18 cellular contexts compared by ENCODE assay signal in the genomic region with DNA sequence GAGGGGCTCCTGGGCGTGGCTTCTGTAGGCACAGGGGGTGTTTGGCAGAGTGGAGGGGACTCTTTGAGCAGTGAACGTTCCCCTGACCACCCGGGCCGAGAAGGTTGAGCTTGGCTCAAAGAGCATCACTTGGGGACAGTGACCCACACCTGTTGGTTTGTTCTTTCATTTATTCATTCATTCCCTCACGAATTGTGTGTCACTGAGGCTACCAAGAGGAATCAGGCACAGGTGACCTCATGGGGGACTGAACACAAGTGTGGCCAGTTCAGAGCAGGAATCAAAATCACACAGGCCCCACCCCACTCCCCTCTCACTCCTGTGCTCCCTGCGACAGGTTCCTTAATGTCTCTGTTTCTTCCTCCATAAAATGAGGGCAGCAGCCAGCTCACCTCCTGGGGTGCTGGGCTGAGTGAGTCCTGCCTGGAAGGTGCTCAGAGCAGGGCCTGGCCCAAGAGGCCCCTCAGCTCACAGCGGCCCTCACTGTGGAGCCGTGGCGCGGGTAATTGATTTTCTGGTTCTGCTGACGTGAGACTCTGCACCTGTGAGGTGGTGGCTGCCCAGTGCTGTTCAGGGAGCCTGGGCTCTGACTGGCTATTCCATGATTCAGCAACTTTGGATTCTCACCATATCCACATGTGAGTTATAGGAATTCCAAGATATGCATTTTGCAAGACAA.
A peak's percentile ranks its signal among the peaks of the same experiment; 100 is the strongest.
DNase-seq lines count a peak whose midpoint lies in the region; TF ChIP-seq lines count a peak whose summit lies in the region.
"Had no signal": no experiment of that assay in that cellular context is flagged by ENCODE, and none has a peak within 500 bp of the region (broad histone marks: within the 10 kb centered on the region; RNA-seq: fewer than 3 reads in every experiment).

No MANE protein-coding gene starts in this region.

- H3K27me3 Mint-ChIP-seq in progenitor cell of endocrine pancreas: no peaks in the 10 kb centered on the region

- H3F3A ChIP-seq in Loucy (ENCODE audit: low read depth): peaks cover 16% of the 10 kb centered on the region

- H3K36me3 ChIP-seq in BLaER1 (no peaks in the 10 kb centered on the region), Loucy (ENCODE audit: insufficient read depth, low read length) (no peaks in the 10 kb centered on the region), esophagus muscularis mucosa (no peaks in the 10 kb centered on the region)
- H3K36me3 ChIP-seq: Peyer's patch had no signal

- H3K4me1 Mint-ChIP-seq in progenitor cell of endocrine pancreas (ENCODE audit: low read depth): peaks cover 32% of the 10 kb centered on the region

- H3K4me2 ChIP-seq in BLaER1 (peak overlapping the region; percentile 99), Loucy (ENCODE audit: low read depth, low read length, poor library complexity, severe bottlenecking) (peak overlapping the region; percentile 90)

- H3K4me3 Mint-ChIP-seq in progenitor cell of endocrine pancreas (ENCODE audit: low read depth): no peak overlapping the region

- H3K9me3 Mint-ChIP-seq in progenitor cell of endocrine pancreas (ENCODE audit: low read depth): no peaks in the 10 kb centered on the region

- no peaks in the 10 kb centered on the region for H3K27me3 ChIP-seq in BLaER1
- H3K27me3 ChIP-seq in Loucy (ENCODE audit: insufficient read depth, low read length, poor library complexity, severe bottlenecking): no peaks in the 10 kb centered on the region
- H3K27me3 ChIP-seq in esophagus muscularis mucosa: peaks cover 0 to 68% (median 0%) of the 10 kb centered on the region in 4 donors
- H3K27me3 ChIP-seq: Peyer's patch had no signal

- 92% methylated on average over 11 of the region's 11 CpGs for WGBS in esophagus muscularis mucosa

- DNase-seq in left kidney (ENCODE audit: low read depth, low spot score): peak; percentile 45
- peak; percentile 41 for DNase-seq in progenitor cell of endocrine pancreas (ENCODE audit: low spot score, unreplicated experiment)
- DNase-seq in esophagus muscularis mucosa (ENCODE audit: extremely low spot score): no peak
- DNase-seq in NK-92 treated with Interleukin-12 subunit alpha and Interleukin-12 subunit beta, amount 100 ng/mL, for 24 hours (lab: John Stamatoyannopoulos, UW): no peak
- no peak for DNase-seq in SHP77 (lab: John Stamatoyannopoulos, UW)
- DNase-seq: ACHN, EL, GF-D8, MM.1S, NCI-H1092, NCI-H1436, NCI-H187 treated with DMSO at 0.1 percent for 48 hours, NCI-H2107, NCI-H69 had no signal

- no peak for TF ChIP-seq EP300 in esophagus muscularis mucosa (IDR thresholded peaks at IDR 0.05)

- H3K4me1 ChIP-seq in BLaER1 (peaks cover 81% of the 10 kb centered on the region), Loucy (ENCODE audit: insufficient read depth, low read length, poor library complexity, severe bottlenecking) (peaks cover 64% of the 10 kb centered on the region), esophagus muscularis mucosa (peaks cover 0 to 5% (median 0%) of the 10 kb centered on the region in 4 donors)

- intact Hi-C loops in esophagus muscularis mucosa (cut with DNase I): no loop called here

- no peaks in the 10 kb centered on the region for H3K9me2 ChIP-seq in Loucy (replicated peaks; ENCODE audit: low read depth, low read length)

- H3K9me3 ChIP-seq in BLaER1 (no peaks in the 10 kb centered on the region), Loucy (ENCODE audit: insufficient read depth, low read depth, low read length) (no peaks in the 10 kb centered on the region), esophagus muscularis mucosa (no peaks in the 10 kb centered on the region)
- H3K9me3 ChIP-seq: Peyer's patch had no signal

- H3K27ac Mint-ChIP-seq in progenitor cell of endocrine pancreas: peak overlapping the region; percentile 85

- H3K36me3 Mint-ChIP-seq in progenitor cell of endocrine pancreas (ENCODE audit: insufficient read depth): no peaks in the 10 kb centered on the region

- no peak overlapping the region for H2AFZ ChIP-seq in Loucy (ENCODE audit: low read length)

- TF ChIP-seq POLR2A in esophagus muscularis mucosa (IDR thresholded peaks at IDR 0.05; ENCODE audit: low read depth): no peak

- H3K9ac ChIP-seq in BLaER1 (peak overlapping the region; percentile 78), Loucy (ENCODE audit: low read depth, low read length, poor library complexity, severe bottlenecking) (peak overlapping the region; percentile 89)

- H4K20me1 ChIP-seq in BLaER1: no peaks in the 10 kb centered on the region
- no peaks in the 10 kb centered on the region for H4K20me1 ChIP-seq in Loucy (ENCODE audit: insufficient read depth, low read length, poor library complexity, severe bottlenecking)

- peak overlapping the region; percentile 98 for H3K27ac ChIP-seq in BLaER1
- no peak overlapping the region for H3K27ac ChIP-seq in esophagus muscularis mucosa (replicated peaks in 1 of 4)
- H3K27ac ChIP-seq: C4-2B had no signal

- peak overlapping the region; percentile 70 for H3K4me3 ChIP-seq in BLaER1
- peak overlapping the region; percentile 77 for H3K4me3 ChIP-seq in Loucy (ENCODE audit: low read length, poor library complexity, severe bottlenecking)
- no peak overlapping the region for H3K4me3 ChIP-seq in esophagus muscularis mucosa

- TF ChIP-seq CTCF in Loucy (conservative IDR thresholded peaks at IDR 0.05; ENCODE audit: low read length) (no peak), progenitor cell of endocrine pancreas (IDR thresholded peaks at IDR 0.05; ENCODE audit: unreplicated experiment) (no peak), esophagus muscularis mucosa (IDR thresholded peaks at IDR 0.05) (no peak)

- peaks cover 43% of the 10 kb centered on the region; the same call in 1 of the 2 replicates for H3K79me2 ChIP-seq in Loucy (ENCODE audit: insufficient read depth, low read length)

Comparison
In these comparisons a context has a peak if more than half of its experiments do, and no peak if none do; other contexts are left out.
1. H3K4me3 ChIP-seq: peak in BLaER1 (single experiment) and Loucy (single experiment); none in esophagus muscularis mucosa (0 of 4).
2. DNase-seq: peak in left kidney (single experiment) and progenitor cell of endocrine pancreas (single experiment); none in esophagus muscularis mucosa (single experiment), NK-92 treated with Interleukin-12 subunit alpha and Interleukin-12 subunit beta, amount 100 ng/mL, for 24 hours (single experiment) and SHP77 (0 of 2).